In genomic region chrX:21741378-21741777, GRCh38 we compare ENCODE assay signal across 13 cellular contexts. TPM values are rescaled to one million over a fixed set of nuclear protein-coding genes. Genes with fewer than 3 reads are reported as not detected.
DNase-seq lines count a peak whose midpoint lies in the region; ATAC-seq, FAIRE-seq and TF ChIP-seq lines count a peak whose summit lies in the region.
"Had no signal": no experiment of that assay in that cellular context is flagged by ENCODE, and none has a peak within 500 bp of the region (broad histone marks: within the 10 kb centered on the region; RNA-seq: fewer than 3 reads in every experiment).

No MANE protein-coding gene starts in this region.

- DNase-seq in HepG2 (ENCODE audit: low spot score) (no peak), right lobe of liver (no peak), NCI-H2171 treated with DMSO at 0.1 percent for 48 hours (lab: John Stamatoyannopoulos, UW) (peak; percentile 87), smooth muscle cell (lab: John Stamatoyannopoulos, UW; ENCODE audit: unreplicated experiment) (no peak)
- DNase-seq in stimulated activated CD8-positive, alpha-beta memory T cell treated with anti-CD3 and anti-CD28 coated beads, Interleukin-4, amount 100 ng/mL, for 48 hours, result no peak
- DNase-seq: DMS79, Karpas-422, MM.1S had no signal

- H3K4me1 Mint-ChIP-seq in brain, result peaks cover 70% of the 10 kb centered on the region

- no peaks in the 10 kb centered on the region for H3F3A ChIP-seq in smooth muscle cell (ENCODE audit: low read depth)

- H3K36me3 Mint-ChIP-seq in brain, result no peaks in the 10 kb centered on the region

- no peaks in the 10 kb centered on the region for H3K27me3 ChIP-seq in HepG2 (ENCODE audit: control insufficient read depth in 1 of 2, insufficient read depth in 2 of 2, low read length in 2 of 2)
- H3K27me3 ChIP-seq in right lobe of liver, result no peaks in the 10 kb centered on the region
- no peaks in the 10 kb centered on the region for H3K27me3 ChIP-seq in smooth muscle cell (ENCODE audit: low read depth)

- H3K36me3 ChIP-seq in HepG2 (replicated peaks in 1 of 2; ENCODE audit: control insufficient read depth in 1 of 2, insufficient read depth in 2 of 2, low read length in 2 of 2), result no peaks in the 10 kb centered on the region
- no peaks in the 10 kb centered on the region for H3K36me3 ChIP-seq in right lobe of liver
- H3K36me3 ChIP-seq in smooth muscle cell (ENCODE audit: low read depth), result no peaks in the 10 kb centered on the region

- no peak overlapping the region for H3K27ac ChIP-seq in HepG2 (ENCODE audit: extremely low read length, insufficient read depth, low read length)
- peak overlapping the region in 1 of 3 donors; percentile 17 for H3K27ac ChIP-seq in right lobe of liver
- no peak overlapping the region for H3K27ac ChIP-seq in smooth muscle cell (ENCODE audit: low read depth)

- no peak for TF ChIP-seq EP300 in HepG2 (IDR thresholded peaks at IDR 0.05; ENCODE audit: low read depth in 2 of 2, low read length in 2 of 2)
- TF ChIP-seq EP300 in HepG2 (CRISPR knock-in tag; IDR thresholded peaks at IDR 0.05; ENCODE audit: borderline replicate concordance), result no peak

- no TSS peak for BruUV-seq in HepG2 (replicated peaks; lab: Mats Ljungman, UMichigan)

- H3K27me3 Mint-ChIP-seq in brain, result no peaks in the 10 kb centered on the region

- CTCF ChIA-PET in HepG2 (lab: Yijun Ruan, JAX; ENCODE audit: low intra/inter-chr PET ratio, low total read pairs), result no interaction called here

- H3K9me3 ChIP-seq in HepG2 (ENCODE audit: low read length), result no peaks in the 10 kb centered on the region
- H3K9me3 ChIP-seq in right lobe of liver, result no peaks in the 10 kb centered on the region
- no peaks in the 10 kb centered on the region for H3K9me3 ChIP-seq in smooth muscle cell (replicated peaks; ENCODE audit: low read depth)

- H3K79me2 ChIP-seq in HepG2 (ENCODE audit: insufficient read depth, low read length) (no peaks in the 10 kb centered on the region), smooth muscle cell (ENCODE audit: low read depth) (no peaks in the 10 kb centered on the region)

- no peak for TF ChIP-seq POLR2A in HepG2 (IDR thresholded peaks at IDR 0.05; ENCODE audit: insufficient read depth in 1 of 2, low read depth in 2 of 2, low read length in 2 of 2)
- TF ChIP-seq POLR2A in right lobe of liver (IDR thresholded peaks at IDR 0.05), result no peak

- H4K20me1 ChIP-seq in HepG2 (ENCODE audit: insufficient read depth, low read length) (no peaks in the 10 kb centered on the region), smooth muscle cell (ENCODE audit: low read depth) (no peaks in the 10 kb centered on the region)

- no peak for FAIRE-seq in HepG2 (lab: Jason Lieb, UNC)

- H3K9ac ChIP-seq in HepG2 (ENCODE audit: insufficient read depth, low read depth, low read length), result no peak overlapping the region
- no peak overlapping the region for H3K9ac ChIP-seq in smooth muscle cell (ENCODE audit: low read depth)

- TF ChIP-seq CTCF in HepG2 (CRISPR knock-in tag; IDR thresholded peaks at IDR 0.05) (no peak), right lobe of liver (IDR thresholded peaks at IDR 0.05) (no peak), brain (conservative IDR thresholded peaks at IDR 0.05) (no peak), smooth muscle cell (IDR thresholded peaks at IDR 0.05; ENCODE audit: borderline replicate concordance, insufficient read depth, poor library complexity, severe bottlenecking) (no peak)

- H2AFZ ChIP-seq in HepG2 (ENCODE audit: low read length), result no peak overlapping the region
- H2AFZ ChIP-seq in smooth muscle cell (ENCODE audit: low read depth), result no peak overlapping the region

- peak overlapping the region in 2 of 5 experiments; percentile 3 to 12 for H3K4me3 Mint-ChIP-seq in brain

- H3K27ac Mint-ChIP-seq in brain, result peak overlapping the region in 3 of 5 experiments; percentile 10 to 78 (median 21)

- H3K4me2 ChIP-seq in HepG2 (ENCODE audit: low read depth, low read length) (0 out of 2 replicates have a peak overlapping the region, but pooled peaks have one; percentile 32), smooth muscle cell (peak overlapping the region; percentile 14)

- POLR2A ChIA-PET in HepG2 (lab: Yijun Ruan, JAX), result no interaction called here

- no peak overlapping the region for H3K4me3 ChIP-seq in HepG2 (replicated peaks in 1 of 3; ENCODE audit: insufficient read depth in 1 of 3, low read depth in 2 of 3, low read length in 3 of 3)
- no peak overlapping the region for H3K4me3 ChIP-seq in right lobe of liver
- H3K4me3 ChIP-seq in smooth muscle cell, result no peak overlapping the region

- peaks cover 0 to 4% (median 0%) of the 10 kb centered on the region in 5 experiments for H3K9me3 Mint-ChIP-seq in brain

- TF ChIP-seq RAD21 in HepG2 (CRISPR knock-in tag; IDR thresholded peaks at IDR 0.05), result no peak

- intact Hi-C loops in HepG2 (cut with micrococcal nuclease; ENCODE audit: unreplicated experiment) (no loop called here), right lobe of liver (cut with DNase I) (loop anchor here in 1 of 2 donors (10.0 kb wide), 1 partner anchor 1217 kb away; no protein-coding TSS in a partner anchor)

- H3K4me1 ChIP-seq in HepG2 (ENCODE audit: insufficient read depth, low read length), result peaks cover 23% of the 10 kb centered on the region
- peaks cover 0 to 10% (median 3%) of the 10 kb centered on the region in 4 donors for H3K4me1 ChIP-seq in right lobe of liver
- H3K4me1 ChIP-seq in smooth muscle cell (ENCODE audit: low read depth), result peaks cover 10% of the 10 kb centered on the region

- in situ Hi-C loops in HepG2 (cut with HindIII; ENCODE audit: extremely low pct_ligation_motif_present, low pct_unique_long_range_greater_than_20kb), result loop anchor here (25.0 kb wide), 1 partner anchor 1204 kb away; no protein-coding TSS in a partner anchor

- no peak for ATAC-seq in HepG2
- ATAC-seq in right lobe of liver, result no peak
- no peak for ATAC-seq in HG02759 (IDR thresholded peaks at IDR 0.05; ENCODE audit: unreplicated experiment)
- no peak for ATAC-seq in GM21528 (IDR thresholded peaks at IDR 0.05; ENCODE audit: low FRiP score, unreplicated experiment)

TF ChIP-seq in HepG2, 621 proteins besides CTCF, POLR2A, EP300 and RAD21 (continues in another document):
- TF ChIP-seq HCFC1 (IDR thresholded peaks at IDR 0.05; ENCODE audit: low read depth, low read length), result no peak
- no peak for TF ChIP-seq ZNF772 (CRISPR knock-in tag; IDR thresholded peaks at IDR 0.05)
- no peak for TF ChIP-seq REPIN1 (CRISPR knock-in tag; IDR thresholded peaks at IDR 0.05; ENCODE audit: borderline replicate concordance, low read depth)
- TF ChIP-seq SIX1 (CRISPR knock-in tag; IDR thresholded peaks at IDR 0.05; ENCODE audit: borderline replicate concordance), result no peak
- TF ChIP-seq TBP (CRISPR knock-in tag; IDR thresholded peaks at IDR 0.05), result no peak

RNA-seq across cellular contexts. Expression of gene SMPX, which starts 16.5 kb away (rescaled TPM):
- total RNA-seq in HepG2 (2016; rRNA removed; fragmentation: Illumina TruSeq; extraction: Trizol), result 0.67 and 1.8 TPM in 2 replicates
- 0.44 and 0.61 TPM in 2 replicates for total RNA-seq in HepG2 (2016; cell fraction: cytosol; rRNA removed; fragmentation: Illumina TruSeq; extraction: Trizol; ENCODE audit: low read depth)
- 1.2 and 1.8 TPM in 2 replicates for total RNA-seq in HepG2 (2016; cell fraction: insoluble cytoplasmic fraction; rRNA removed; fragmentation: Illumina TruSeq; extraction: Trizol)
- 0.48 and 0.71 TPM in 2 replicates for total RNA-seq in HepG2 (2016; cell fraction: membrane; rRNA removed; fragmentation: Illumina TruSeq; extraction: Trizol)
- total RNA-seq in HepG2 (2016; cell fraction: nucleus; rRNA removed; fragmentation: Illumina TruSeq; extraction: Trizol), result 3.1 and 5.3 TPM in 2 replicates
- polyA plus RNA-seq in HepG2 (2011; rRNA removed), result 0.91 and 0.95 TPM in 2 replicates
- polyA plus RNA-seq in HepG2 (2011; cell fraction: cytosol; rRNA removed), result 0.16 and 0.23 TPM in 2 replicates
- 2.5 and 2.9 TPM in 2 replicates for polyA plus RNA-seq in HepG2 (2011; cell fraction: nucleus; rRNA removed)
- polyA plus RNA-seq in HepG2 (2012), result 0.52 and 2.3 TPM in 2 replicates
- polyA plus RNA-seq in HepG2 (2016; cell fraction: cytosol; fragmentation: Illumina TruSeq; extraction: Trizol; ENCODE audit: low read depth), result 0.40 and 0.52 TPM in 2 replicates
- 0.56 and 1.7 TPM in 2 replicates for polyA plus RNA-seq in HepG2 (2016; cell fraction: insoluble cytoplasmic fraction; fragmentation: Illumina TruSeq; extraction: Trizol; ENCODE audit: low read depth)
- 0.56 and 0.82 TPM in 2 replicates for polyA plus RNA-seq in HepG2 (2016; cell fraction: membrane; fragmentation: Illumina TruSeq; extraction: Trizol; ENCODE audit: low read depth)
- 12.4 and 13.9 TPM in 2 replicates for polyA plus RNA-seq in HepG2 (2016; cell fraction: nucleus; fragmentation: Illumina TruSeq; extraction: Trizol; ENCODE audit: insufficient read depth, low read depth)
- not detected in 2 replicates for polyA minus RNA-seq in HepG2 (2011; rRNA and poly(A)+ RNA removed; ENCODE audit: low replicate concordance)
- not detected in 2 replicates for polyA minus RNA-seq in HepG2 (2011; cell fraction: cytosol; rRNA and poly(A)+ RNA removed)
- 0.64 and 2.0 TPM in 2 replicates for polyA minus RNA-seq in HepG2 (2011; cell fraction: nucleus; rRNA and poly(A)+ RNA removed)
- 1 to 10 TPM in 1 of 6 experiments, under 1 TPM in 4, not detected in 1; 0.32 to 1.1 (median 0.56) TPM for total RNA-seq in right lobe of liver
- polyA plus RNA-seq in brain (ENCODE audit: insufficient read depth, low read depth, low replicate concordance), result 0.41 TPM
- total RNA-seq in smooth muscle cell, result not detected in 2 replicates
- 0.20 and 0.37 TPM in 2 replicates for polyA plus RNA-seq in smooth muscle cell
- total RNA-seq: G401, H1 had no signal
- polyA plus RNA-seq: H1 had no signal
